1 cellular context compared by ENCODE assay signal in the genomic region with DNA sequence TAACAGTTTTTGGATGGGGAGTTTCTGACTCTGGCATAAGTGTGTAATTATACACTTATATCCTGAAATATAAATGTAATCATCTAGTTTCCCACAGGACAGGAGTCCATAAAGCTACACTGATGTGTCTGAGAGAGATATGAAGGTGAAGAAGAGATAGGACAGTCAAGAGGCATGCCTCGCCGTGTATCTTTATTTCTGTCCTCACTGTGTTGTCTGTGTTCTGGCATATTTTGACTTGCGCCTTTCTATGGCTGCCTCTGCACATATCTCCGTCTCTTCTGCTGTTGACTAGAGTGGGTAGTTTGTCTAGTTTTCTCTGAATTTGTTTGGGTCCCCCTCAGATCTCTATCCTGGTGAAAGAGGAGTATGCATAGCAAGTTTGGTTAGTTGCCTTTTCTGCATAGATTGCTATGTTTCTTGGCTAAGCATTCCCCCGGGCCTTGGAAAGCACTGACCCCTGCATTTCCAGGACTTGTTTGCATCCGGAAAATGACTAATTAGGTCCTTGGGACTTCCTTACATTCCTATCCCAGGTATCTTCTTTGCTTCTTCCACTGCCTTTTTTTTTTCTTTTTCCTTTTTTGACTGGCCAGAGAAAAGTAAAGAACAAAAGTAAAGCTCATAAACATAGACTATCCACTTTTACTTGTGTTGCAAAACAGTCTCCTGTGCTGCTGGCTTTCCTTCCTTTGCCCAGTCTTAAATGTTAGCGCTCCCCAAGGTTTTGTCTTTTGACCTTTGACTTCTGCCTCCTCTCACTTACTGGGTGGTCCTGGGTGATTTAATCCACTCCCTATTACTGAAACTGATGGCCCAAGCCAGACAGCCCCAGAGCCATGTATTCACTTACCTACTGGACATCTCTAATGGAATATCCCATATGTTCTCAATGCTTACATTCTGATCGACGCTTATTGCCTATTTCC.
TF ChIP-seq lines count a peak whose summit lies in the region.

No MANE protein-coding gene starts in this region.

TF ChIP-seq in liver, 16 proteins besides CTCF, POLR2A, EP300 and RAD21:
- TF ChIP-seq, protein P1, sequence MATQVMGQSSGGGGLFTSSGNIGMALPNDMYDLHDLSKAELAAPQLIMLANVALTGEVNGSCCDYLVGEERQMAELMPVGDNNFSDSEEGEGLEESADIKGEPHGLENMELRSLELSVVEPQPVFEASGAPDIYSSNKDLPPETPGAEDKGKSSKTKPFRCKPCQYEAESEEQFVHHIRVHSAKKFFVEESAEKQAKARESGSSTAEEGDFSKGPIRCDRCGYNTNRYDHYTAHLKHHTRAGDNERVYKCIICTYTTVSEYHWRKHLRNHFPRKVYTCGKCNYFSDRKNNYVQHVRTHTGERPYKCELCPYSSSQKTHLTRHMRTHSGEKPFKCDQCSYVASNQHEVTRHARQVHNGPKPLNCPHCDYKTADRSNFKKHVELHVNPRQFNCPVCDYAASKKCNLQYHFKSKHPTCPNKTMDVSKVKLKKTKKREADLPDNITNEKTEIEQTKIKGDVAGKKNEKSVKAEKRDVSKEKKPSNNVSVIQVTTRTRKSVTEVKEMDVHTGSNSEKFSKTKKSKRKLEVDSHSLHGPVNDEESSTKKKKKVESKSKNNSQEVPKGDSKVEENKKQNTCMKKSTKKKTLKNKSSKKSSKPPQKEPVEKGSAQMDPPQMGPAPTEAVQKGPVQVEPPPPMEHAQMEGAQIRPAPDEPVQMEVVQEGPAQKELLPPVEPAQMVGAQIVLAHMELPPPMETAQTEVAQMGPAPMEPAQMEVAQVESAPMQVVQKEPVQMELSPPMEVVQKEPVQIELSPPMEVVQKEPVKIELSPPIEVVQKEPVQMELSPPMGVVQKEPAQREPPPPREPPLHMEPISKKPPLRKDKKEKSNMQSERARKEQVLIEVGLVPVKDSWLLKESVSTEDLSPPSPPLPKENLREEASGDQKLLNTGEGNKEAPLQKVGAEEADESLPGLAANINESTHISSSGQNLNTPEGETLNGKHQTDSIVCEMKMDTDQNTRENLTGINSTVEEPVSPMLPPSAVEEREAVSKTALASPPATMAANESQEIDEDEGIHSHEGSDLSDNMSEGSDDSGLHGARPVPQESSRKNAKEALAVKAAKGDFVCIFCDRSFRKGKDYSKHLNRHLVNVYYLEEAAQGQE (IDR thresholded peaks at IDR 0.05) = no peak
- peak; percentile 42 for TF ChIP-seq NR2F2 (IDR thresholded peaks at IDR 0.05)
